Comparison of ENCODE assay signal across 17 cellular contexts in the genomic region with DNA sequence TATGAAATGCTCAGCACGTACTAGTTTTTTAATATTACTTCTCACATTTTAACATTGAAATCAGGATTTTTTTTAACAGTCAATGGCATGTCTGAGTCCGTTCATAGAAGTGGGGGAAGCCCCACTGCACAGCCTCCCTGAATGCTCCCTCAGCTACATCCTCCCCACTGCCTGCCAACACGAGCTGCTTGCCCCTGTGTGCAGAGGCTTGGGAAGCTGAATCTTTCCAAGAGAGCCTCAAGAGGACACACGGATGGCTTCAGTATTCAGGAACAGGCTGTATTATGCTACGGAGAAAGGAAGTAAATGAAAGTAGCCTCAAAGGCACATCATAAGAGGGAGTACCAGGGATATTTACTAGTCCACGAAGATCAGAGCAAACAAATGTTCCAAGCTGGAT.
"Had no signal": no experiment of that assay in that cellular context is flagged by ENCODE, and none has a peak within 500 bp of the region (broad histone marks: within the 10 kb centered on the region; RNA-seq: fewer than 3 reads in every experiment).

No MANE protein-coding gene starts in this region.

- ATAC-seq: gastroesophageal sphincter, left lobe of liver, lower lobe of right lung, upper lobe of right lung had no signal

- H3K4me1 ChIP-seq: esophagus squamous epithelium, gastroesophageal sphincter, lower lobe of right lung, parathyroid adenoma, upper lobe of right lung had no signal

- H3K9me3 ChIP-seq: esophagus squamous epithelium, gastroesophageal sphincter, lower lobe of right lung, tibial nerve, upper lobe of right lung, vagina had no signal

- H3K36me3 ChIP-seq: esophagus squamous epithelium, gastroesophageal sphincter, lower lobe of right lung, tibial nerve, upper lobe of right lung, vagina had no signal

- H3K27me3 ChIP-seq: esophagus squamous epithelium, gastroesophageal sphincter, tibial nerve, upper lobe of right lung, vagina had no signal

- H3K4me3 ChIP-seq: esophagus squamous epithelium, gastroesophageal sphincter, lower lobe of right lung, tibial nerve, upper lobe of right lung, vagina had no signal

- DNase-seq: cerebellar nuclear complex; esophagus squamous epithelium; foreskin fibroblast; lower lobe of right lung; mesenchymal stem cell; midbrain; naive B cell; occipital lobe; small intestine; stimulated activated CD4-positive, alpha-beta T cell treated with anti-CD3 and anti-CD28 coated beads, Interleukin-12 subunit alpha, Interleukin-12 subunit beta, amount 100 ng/mL, for 4 hours; stimulated activated naive CD4-positive, alpha-beta T cell treated with Interleukin-2 at 50 U/mL for 16 hours; upper lobe of right lung had no signal

- H3K27ac ChIP-seq: esophagus squamous epithelium, lower lobe of right lung, parathyroid adenoma, upper lobe of right lung, vagina had no signal
